ENCODE assay signal across 16 cellular contexts in the genomic region with DNA sequence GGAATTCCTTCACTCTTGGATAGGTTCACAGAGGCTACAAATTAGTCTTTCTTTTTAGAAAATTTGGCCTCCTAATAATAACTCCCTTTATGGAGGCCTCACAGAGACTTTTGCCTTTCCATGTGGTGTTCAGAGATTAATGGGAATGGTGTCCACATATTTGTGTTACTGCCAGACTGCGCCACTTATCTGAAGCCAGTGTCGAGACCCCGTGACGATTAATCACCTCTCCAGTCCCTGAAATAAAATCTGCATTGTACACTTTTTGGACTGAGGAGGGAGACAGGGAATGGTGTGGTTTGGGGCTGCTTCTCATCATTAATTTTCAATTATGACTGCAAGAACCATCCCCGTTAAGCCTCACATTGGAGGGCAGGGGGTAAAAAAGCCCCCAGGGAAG.
DNase-seq lines count a peak whose midpoint lies in the region; ATAC-seq, FAIRE-seq and TF ChIP-seq lines count a peak whose summit lies in the region.
"Had no signal": no experiment of that assay in that cellular context is flagged by ENCODE, and none has a peak within 500 bp of the region (broad histone marks: within the 10 kb centered on the region; RNA-seq: fewer than 3 reads in every experiment).

No MANE protein-coding gene starts in this region.

- 37% methylated on average over 5 of the region's 5 CpGs for WGBS in right cardiac atrium
- 45% methylated on average over 5 of the region's 5 CpGs for WGBS in HepG2 (ENCODE audit: low lambda C conversion rate)

- H3K4me1 ChIP-seq in right cardiac atrium (ENCODE audit: control insufficient read depth, insufficient read depth, low read length) = no peaks in the 10 kb centered on the region
- H3K4me1 ChIP-seq in mucosa of descending colon (ENCODE audit: low read depth) = no peaks in the 10 kb centered on the region
- H3K4me1 ChIP-seq in HepG2 (ENCODE audit: insufficient read depth, low read length) = no peaks in the 10 kb centered on the region
- no peaks in the 10 kb centered on the region for H3K4me1 ChIP-seq in vagina
- H3K4me1 ChIP-seq: A549 had no signal

- FAIRE-seq in endometrium (lab: Jason Lieb, UNC) = peak; percentile 43
- FAIRE-seq in HepG2 (lab: Jason Lieb, UNC) = no peak
- FAIRE-seq: GM12892 had no signal

- H3K4me2 ChIP-seq in HepG2 (ENCODE audit: low read depth, low read length) = no peak overlapping the region
- H3K4me2 ChIP-seq: A549, PC-9 had no signal

- H3K27me3 ChIP-seq in right cardiac atrium (ENCODE audit: control insufficient read depth, insufficient read depth) = no peaks in the 10 kb centered on the region
- no peaks in the 10 kb centered on the region for H3K27me3 ChIP-seq in HepG2 (ENCODE audit: control insufficient read depth in 1 of 2, insufficient read depth in 2 of 2, low read length in 2 of 2)
- no peaks in the 10 kb centered on the region for H3K27me3 ChIP-seq in vagina

- H3K4me3 Mint-ChIP-seq in MCF 10A (ENCODE audit: unreplicated experiment) = no peak overlapping the region

- DNase-seq in right cardiac atrium (peak in 2 of 3 donors; percentile 23 to 51), Right ventricle myocardium superior (no peak), myocyte (ENCODE audit: low read depth) (peak; percentile 3), MCF 10A (ENCODE audit: unreplicated experiment) (no peak), mucosa of descending colon (no peak), HepG2 (ENCODE audit: low spot score) (no peak), vagina (ENCODE audit: extremely low spot score in 2 of 2) (no peak)
- DNase-seq: GM23248, HCEC 1CT, NCI-H1417, NCI-H187 treated with DMSO at 0.1 percent for 48 hours, NCI-H748 treated with DMSO at 0.1 percent for 48 hours, PC-9 had no signal

- no peaks in the 10 kb centered on the region for H3K9me3 ChIP-seq in right cardiac atrium (ENCODE audit: control insufficient read depth, low read length)
- no peaks in the 10 kb centered on the region for H3K9me3 ChIP-seq in mucosa of descending colon
- no peaks in the 10 kb centered on the region for H3K9me3 ChIP-seq in HepG2 (ENCODE audit: low read length)
- no peaks in the 10 kb centered on the region for H3K9me3 ChIP-seq in vagina
- H3K9me3 ChIP-seq: A549 had no signal

- H4K20me1 ChIP-seq in HepG2 (ENCODE audit: insufficient read depth, low read length) = no peaks in the 10 kb centered on the region

- in situ Hi-C loops in HepG2 (cut with HindIII; ENCODE audit: extremely low pct_ligation_motif_present, low pct_unique_long_range_greater_than_20kb) = no loop called here

- no peaks in the 10 kb centered on the region for H3K4me1 Mint-ChIP-seq in MCF 10A (ENCODE audit: insufficient read depth, unreplicated experiment)

- no peaks in the 10 kb centered on the region for H3K27me3 Mint-ChIP-seq in MCF 10A (ENCODE audit: insufficient read depth, unreplicated experiment)

- no peak overlapping the region for H2AFZ ChIP-seq in HepG2 (ENCODE audit: low read length)
- H2AFZ ChIP-seq: GM23248, PC-9 had no signal

- H3K9me3 Mint-ChIP-seq in MCF 10A (ENCODE audit: unreplicated experiment) = no peaks in the 10 kb centered on the region

- H3K27ac Mint-ChIP-seq in MCF 10A (ENCODE audit: low read depth, unreplicated experiment) = no peak overlapping the region

- no peak for TF ChIP-seq CTCF in MCF 10A (IDR thresholded peaks at IDR 0.05; ENCODE audit: unreplicated experiment)
- no peak for TF ChIP-seq CTCF in mucosa of descending colon (IDR thresholded peaks at IDR 0.05)
- no peak for TF ChIP-seq CTCF in HepG2 (CRISPR knock-in tag; IDR thresholded peaks at IDR 0.05)
- no peak for TF ChIP-seq CTCF in vagina (IDR thresholded peaks at IDR 0.05)

- TF ChIP-seq RAD21 in HepG2 (CRISPR knock-in tag; IDR thresholded peaks at IDR 0.05) = no peak

- H3K9ac ChIP-seq in HepG2 (ENCODE audit: insufficient read depth, low read depth, low read length) = no peak overlapping the region
- H3K9ac ChIP-seq: GM23248 had no signal

- no peak for TF ChIP-seq POLR2A in HepG2 (IDR thresholded peaks at IDR 0.05; ENCODE audit: insufficient read depth in 1 of 2, low read depth in 2 of 2, low read length in 2 of 2)
- TF ChIP-seq POLR2A in vagina (IDR thresholded peaks at IDR 0.05) = no peak

- CTCF ChIA-PET in MCF 10A (lab: Yijun Ruan, JAX) (no interaction called here), HepG2 (lab: Yijun Ruan, JAX; ENCODE audit: low intra/inter-chr PET ratio, low total read pairs) (no interaction called here)

- H3K4me3 ChIP-seq in right cardiac atrium (ENCODE audit: low read length) (no peak overlapping the region), mucosa of descending colon (no peak overlapping the region), HepG2 (replicated peaks in 1 of 3; ENCODE audit: insufficient read depth in 1 of 3, low read depth in 2 of 3, low read length in 3 of 3) (no peak overlapping the region), vagina (no peak overlapping the region)
- H3K4me3 ChIP-seq: A549, GM23248, PC-9 had no signal

- H3K79me2 ChIP-seq in HepG2 (ENCODE audit: insufficient read depth, low read length) = no peaks in the 10 kb centered on the region

- no peaks in the 10 kb centered on the region for H3K36me3 Mint-ChIP-seq in MCF 10A (ENCODE audit: insufficient read depth, unreplicated experiment)

- H3K27ac ChIP-seq in right cardiac atrium (ENCODE audit: low read length) (no peak overlapping the region), HepG2 (ENCODE audit: extremely low read length, insufficient read depth, low read length) (no peak overlapping the region), vagina (no peak overlapping the region)
- H3K27ac ChIP-seq: A549, GM23248, PC-9 had no signal

- ATAC-seq in right cardiac atrium = peak; percentile 56 to 73
- no peak for ATAC-seq in Right ventricle myocardium superior (ENCODE audit: poor library complexity)
- ATAC-seq in mucosa of descending colon = no peak
- ATAC-seq in HepG2 = no peak
- ATAC-seq: A549 had no signal

- intact Hi-C loops in right cardiac atrium (cut with DNase I) (no loop called here), Right ventricle myocardium superior (cut with DNase I) (no loop called here), MCF 10A (cut with micrococcal nuclease) (no loop called here), mucosa of descending colon (cut with DNase I, micrococcal nuclease) (no loop called here), HepG2 (cut with micrococcal nuclease; ENCODE audit: unreplicated experiment) (no loop called here), vagina (cut with DNase I) (no loop called here)

- BruUV-seq in MCF 10A (replicated peaks; lab: Mats Ljungman, UMichigan) (no TSS peak), HepG2 (replicated peaks; lab: Mats Ljungman, UMichigan) (no TSS peak)

- POLR2A ChIA-PET in MCF 10A (lab: Yijun Ruan, JAX) = no interaction called here
- POLR2A ChIA-PET in HepG2 (lab: Yijun Ruan, JAX) = no interaction called here

- TF ChIP-seq EP300 in HepG2 (IDR thresholded peaks at IDR 0.05; ENCODE audit: low read depth in 2 of 2, low read length in 2 of 2) = no peak
- TF ChIP-seq EP300 in HepG2 (CRISPR knock-in tag; IDR thresholded peaks at IDR 0.05; ENCODE audit: borderline replicate concordance) = no peak

- no peaks in the 10 kb centered on the region for H3K36me3 ChIP-seq in mucosa of descending colon (ENCODE audit: low read depth)
- no peaks in the 10 kb centered on the region for H3K36me3 ChIP-seq in HepG2 (replicated peaks in 1 of 2; ENCODE audit: control insufficient read depth in 1 of 2, insufficient read depth in 2 of 2, low read length in 2 of 2)
- no peaks in the 10 kb centered on the region for H3K36me3 ChIP-seq in vagina

TF ChIP-seq in HepG2, 621 proteins besides CTCF, POLR2A, EP300 and RAD21 (continues in another document):
- TF ChIP-seq CAMTA2 (CRISPR knock-in tag; IDR thresholded peaks at IDR 0.05; ENCODE audit: borderline replicate concordance) (no peak), ZSCAN20 (CRISPR knock-in tag; IDR thresholded peaks at IDR 0.05; ENCODE audit: borderline replicate concordance) (no peak), SMC3 (IDR thresholded peaks at IDR 0.05; ENCODE audit: low read length) (no peak), TBX3 (IDR thresholded peaks at IDR 0.05; ENCODE audit: borderline replicate concordance) (no peak)
- TF ChIP-seq, protein P1, sequence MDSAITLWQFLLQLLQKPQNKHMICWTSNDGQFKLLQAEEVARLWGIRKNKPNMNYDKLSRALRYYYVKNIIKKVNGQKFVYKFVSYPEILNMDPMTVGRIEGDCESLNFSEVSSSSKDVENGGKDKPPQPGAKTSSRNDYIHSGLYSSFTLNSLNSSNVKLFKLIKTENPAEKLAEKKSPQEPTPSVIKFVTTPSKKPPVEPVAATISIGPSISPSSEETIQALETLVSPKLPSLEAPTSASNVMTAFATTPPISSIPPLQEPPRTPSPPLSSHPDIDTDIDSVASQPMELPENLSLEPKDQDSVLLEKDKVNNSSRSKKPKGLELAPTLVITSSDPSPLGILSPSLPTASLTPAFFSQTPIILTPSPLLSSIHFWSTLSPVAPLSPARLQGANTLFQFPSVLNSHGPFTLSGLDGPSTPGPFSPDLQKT (CRISPR knock-in tag; IDR thresholded peaks at IDR 0.05; ENCODE audit: borderline replicate concordance) = no peak
- TF ChIP-seq, protein P2, sequence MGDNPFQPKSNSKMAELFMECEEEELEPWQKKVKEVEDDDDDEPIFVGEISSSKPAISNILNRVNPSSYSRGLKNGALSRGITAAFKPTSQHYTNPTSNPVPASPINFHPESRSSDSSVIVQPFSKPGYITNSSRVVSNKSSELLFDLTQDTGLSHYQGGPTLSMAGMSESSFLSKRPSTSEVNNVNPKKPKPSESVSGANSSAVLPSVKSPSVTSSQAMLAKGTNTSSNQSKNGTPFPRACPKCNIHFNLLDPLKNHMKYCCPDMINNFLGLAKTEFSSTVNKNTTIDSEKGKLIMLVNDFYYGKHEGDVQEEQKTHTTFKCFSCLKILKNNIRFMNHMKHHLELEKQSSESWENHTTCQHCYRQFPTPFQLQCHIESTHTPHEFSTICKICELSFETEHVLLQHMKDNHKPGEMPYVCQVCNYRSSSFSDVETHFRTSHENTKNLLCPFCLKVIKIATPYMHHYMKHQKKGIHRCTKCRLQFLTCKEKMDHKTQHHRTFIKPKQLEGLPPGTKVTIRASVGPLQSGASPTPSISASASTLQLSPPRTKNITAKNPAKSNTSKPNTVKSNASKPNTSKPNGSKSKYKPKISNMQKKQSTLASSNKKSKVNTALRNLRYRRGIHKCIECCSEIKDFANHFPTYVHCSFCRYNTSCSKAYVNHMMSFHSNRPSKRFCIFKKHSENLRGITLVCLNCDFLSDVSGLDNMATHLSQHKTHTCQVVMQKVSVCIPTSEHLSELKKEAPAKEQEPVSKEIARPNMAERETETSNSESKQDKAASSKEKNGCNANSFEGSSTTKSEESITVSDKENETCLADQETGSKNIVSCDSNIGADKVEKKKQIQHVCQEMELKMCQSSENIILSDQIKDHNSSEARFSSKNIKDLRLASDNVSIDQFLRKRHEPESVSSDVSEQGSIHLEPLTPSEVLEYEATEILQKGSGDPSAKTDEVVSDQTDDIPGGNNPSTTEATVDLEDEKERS (CRISPR knock-in tag; IDR thresholded peaks at IDR 0.05) = no peak

Comparison
In these comparisons a context has a peak if more than half of its experiments do, and no peak if none do; other contexts are left out.
1. ATAC-seq: peak in right cardiac atrium (2 of 2); none in Right ventricle myocardium superior (single experiment), mucosa of descending colon (single experiment) and HepG2 (single experiment).
2. DNase-seq: peak in right cardiac atrium (2 of 3) and myocyte (single experiment); none in Right ventricle myocardium superior (single experiment), MCF 10A (single experiment), mucosa of descending colon (0 of 3), HepG2 (single experiment) and vagina (0 of 2).